In genomic region chr9:128825923-128826702, GRCh38 we compare ENCODE assay signal across 23 cellular contexts. TPM values are rescaled to one million over a fixed set of nuclear protein-coding genes. Genes with fewer than 3 reads are reported as not detected.
DNase-seq lines count a peak whose midpoint lies in the region; ATAC-seq, FAIRE-seq and TF ChIP-seq lines count a peak whose summit lies in the region.
"Had no signal": no experiment of that assay in that cellular context is flagged by ENCODE, and none has a peak within 500 bp of the region (broad histone marks: within the 10 kb centered on the region; RNA-seq: fewer than 3 reads in every experiment).

No MANE protein-coding gene starts in this region.

- H3K9me3 Mint-ChIP-seq in endodermal cell (no peaks in the 10 kb centered on the region), type B pancreatic cell (no peaks in the 10 kb centered on the region)
- H3K9me3 Mint-ChIP-seq: activated naive CD4-positive, alpha-beta T cell treated with anti-CD3 and anti-CD28 coated beads, Interleukin-2, amount 50 U/mL, for 72 hours; CD14-positive monocyte; nephron had no signal

- no peak for ATAC-seq in Right ventricle myocardium inferior
- no peak for ATAC-seq in right cardiac atrium
- no peak for ATAC-seq in HG03460 (IDR thresholded peaks at IDR 0.05; ENCODE audit: unreplicated experiment)
- ATAC-seq in pancreas = no peak
- ATAC-seq: activated naive CD4-positive, alpha-beta T cell treated with anti-CD3 and anti-CD28 coated beads, Interleukin-2, amount 50 U/mL, for 72 hours; left ventricle myocardium superior; psoas muscle had no signal

- H3K4me1 ChIP-seq in right cardiac atrium (ENCODE audit: control insufficient read depth, insufficient read depth, low read length) = no peaks in the 10 kb centered on the region
- peaks cover 3% of the 10 kb centered on the region for H3K4me1 ChIP-seq in endodermal cell (ENCODE audit: control insufficient read depth, insufficient read depth, low read length)
- peaks cover 0 to 10% (median 6%) of the 10 kb centered on the region in 3 donors for H3K4me1 ChIP-seq in pancreas

- H3K27ac ChIP-seq in right cardiac atrium (ENCODE audit: low read length) = no peak overlapping the region
- H3K27ac ChIP-seq in endodermal cell (ENCODE audit: low read depth, low read length) = no peak overlapping the region
- no peak overlapping the region for H3K27ac ChIP-seq in pancreas
- H3K27ac ChIP-seq: ascending aorta, psoas muscle, skin epidermis had no signal

- TF ChIP-seq CTCF in endodermal cell (conservative IDR thresholded peaks at IDR 0.05) = peak; percentile 41
- TF ChIP-seq CTCF in type B pancreatic cell (conservative IDR thresholded peaks at IDR 0.05) = peak; percentile 45
- TF ChIP-seq CTCF in pancreas (IDR thresholded peaks at IDR 0.05) = no peak

- no peak overlapping the region for H3K4me3 Mint-ChIP-seq in endodermal cell
- no peak overlapping the region for H3K4me3 Mint-ChIP-seq in type B pancreatic cell
- H3K4me3 Mint-ChIP-seq: CD14-positive monocyte had no signal

- FAIRE-seq in pancreas (lab: Jason Lieb, UNC) = no peak
- FAIRE-seq: colon had no signal

- peak; percentile 22 for DNase-seq in Right ventricle myocardium inferior (ENCODE audit: missing footprints)
- no peak for DNase-seq in right cardiac atrium
- DNase-seq in HuH-7 (ENCODE audit: low spot score) = peak; percentile 59
- peak; percentile 75 for DNase-seq in endodermal cell
- no peak for DNase-seq in type B pancreatic cell (ENCODE audit: extremely low spot score, unreplicated experiment)
- DNase-seq in NCI-H1048 (lab: John Stamatoyannopoulos, UW) = no peak
- DNase-seq in pancreas = no peak
- DNase-seq: activated CD4-positive, CD25-positive, alpha-beta regulatory T cell treated with anti-CD3 and anti-CD28 coated beads, Interleukin-2, amount 50 U/mL, for 72 hours; DMS153; left ventricle myocardium superior; NCI-H2081; NCI-H524; psoas muscle; stimulated activated CD4-positive, alpha-beta T cell treated with anti-CD3 and anti-CD28 coated beads, Interleukin-2, amount 100 ng/mL, for 24 hours; stimulated activated naive CD4-positive, alpha-beta T cell treated with Interleukin-2 at 50 U/mL for 16 hours; T-helper 9 cell had no signal

- intact Hi-C loops in Right ventricle myocardium inferior (cut with DNase I) (no loop called here), right cardiac atrium (cut with DNase I) (no loop called here), pancreas (cut with DNase I) (no loop called here)

- H3K36me3 ChIP-seq in endodermal cell (ENCODE audit: control insufficient read depth, insufficient read depth, low read length) (peaks cover 49% of the 10 kb centered on the region), pancreas (peaks cover 0 to 12% (median 0%) of the 10 kb centered on the region in 3 donors)

- H3K27me3 ChIP-seq in right cardiac atrium (ENCODE audit: control insufficient read depth, insufficient read depth) (no peaks in the 10 kb centered on the region), endodermal cell (ENCODE audit: control insufficient read depth, insufficient read depth, low read length, poor library complexity, severe bottlenecking) (no peaks in the 10 kb centered on the region), pancreas (no peaks in the 10 kb centered on the region)
- H3K27me3 ChIP-seq: ascending aorta had no signal

- H3K36me3 Mint-ChIP-seq in endodermal cell (ENCODE audit: low read depth) = peaks cover 58% of the 10 kb centered on the region
- H3K36me3 Mint-ChIP-seq in type B pancreatic cell = no peaks in the 10 kb centered on the region

- no peak overlapping the region for H3K9ac ChIP-seq in endodermal cell (ENCODE audit: extremely low read depth, low read length, poor library complexity, severe bottlenecking)

- H3K4me1 Mint-ChIP-seq in endodermal cell = peaks cover 6% of the 10 kb centered on the region
- H3K4me1 Mint-ChIP-seq in type B pancreatic cell (ENCODE audit: unreplicated experiment) = peaks cover 8% of the 10 kb centered on the region

- H3K4me3 ChIP-seq in right cardiac atrium (ENCODE audit: low read length) (no peak overlapping the region), endodermal cell (ENCODE audit: low read length) (no peak overlapping the region), pancreas (no peak overlapping the region)
- H3K4me3 ChIP-seq: ascending aorta, psoas muscle, skin epidermis had no signal

- H3K27me3 Mint-ChIP-seq in endodermal cell (ENCODE audit: insufficient read depth) (no peaks in the 10 kb centered on the region), type B pancreatic cell (no peaks in the 10 kb centered on the region)

- no peaks in the 10 kb centered on the region for H3K9me3 ChIP-seq in right cardiac atrium (ENCODE audit: control insufficient read depth, low read length)
- H3K9me3 ChIP-seq in endodermal cell (ENCODE audit: control insufficient read depth, low read length) = no peaks in the 10 kb centered on the region
- no peaks in the 10 kb centered on the region for H3K9me3 ChIP-seq in pancreas
- H3K9me3 ChIP-seq: ascending aorta, psoas muscle had no signal

- 94% methylated on average over 23 of the region's 23 CpGs for WGBS in right cardiac atrium
- WGBS in endodermal cell (ENCODE audit: insufficient coverage in 1 of 2, insufficient read length in 1 of 2), 2 experiments = 94 to 97% methylated on average over 10 to 23 of the region's 23 CpGs
- WGBS in pancreas, 2 donors = 92 to 96% methylated on average over 22 to 23 of the region's 23 CpGs

- H3K27ac Mint-ChIP-seq in endodermal cell = no peak overlapping the region
- no peak overlapping the region for H3K27ac Mint-ChIP-seq in type B pancreatic cell
- H3K27ac Mint-ChIP-seq: nephron had no signal

RNA-seq across cellular contexts. Expression of gene SPOUT1, which starts 3.5 kb away (rescaled TPM):
- total RNA-seq in Right ventricle myocardium inferior (17.4 TPM), right cardiac atrium (10 to 100 TPM; 13.4 to 22.1 (median 17.2) TPM), endodermal cell (10 to 100 TPM; 66.9 to 86.5 TPM), type B pancreatic cell (ENCODE audit: low replicate concordance) (46.7 and 53.4 TPM in 2 replicates), pancreas (10 to 100 TPM; 14.8 to 28.0 (median 20.6) TPM)
- polyA plus RNA-seq in right cardiac atrium (11.9 TPM), pancreas (10 to 100 TPM; 28.8 to 32.8 TPM)
- polyA plus RNA-seq in endodermal cell (2013, experiment 1 of 2) = 39.4 TPM
- 25.4 TPM for polyA plus RNA-seq in endodermal cell (2013, experiment 2 of 2)

RNA-seq across cellular contexts. Expression of gene ENDOG, which starts 7.8 kb away (rescaled TPM):
- 84.4 TPM for total RNA-seq in Right ventricle myocardium inferior
- total RNA-seq in right cardiac atrium = 10 to 100 TPM; 42.9 to 70.5 (median 56.6) TPM
- polyA plus RNA-seq in right cardiac atrium = 64.5 TPM
- 10 to 100 TPM; 15.5 to 15.7 TPM for total RNA-seq in endodermal cell
- 13.1 TPM for polyA plus RNA-seq in endodermal cell (2013, experiment 1 of 2)
- 11.5 TPM for polyA plus RNA-seq in endodermal cell (2013, experiment 2 of 2)
- total RNA-seq in type B pancreatic cell (ENCODE audit: low replicate concordance) = 24.1 and 30.8 TPM in 2 replicates
- 10 to 100 TPM; 12.2 to 23.0 (median 14.3) TPM for total RNA-seq in pancreas
- polyA plus RNA-seq in pancreas = 10 to 100 TPM; 14.0 to 16.0 TPM

RNA-seq across cellular contexts. Expression of gene TBC1D13, which starts 39.1 kb away (rescaled TPM):
- 16.6 TPM for total RNA-seq in Right ventricle myocardium inferior
- total RNA-seq in right cardiac atrium = 10 to 100 TPM; 15.8 to 20.8 (median 19.3) TPM
- 12.5 TPM for polyA plus RNA-seq in right cardiac atrium
- 10 to 100 TPM; 30.2 to 34.3 TPM for total RNA-seq in endodermal cell
- polyA plus RNA-seq in endodermal cell (2013, experiment 1 of 2) = 30.9 TPM
- polyA plus RNA-seq in endodermal cell (2013, experiment 2 of 2) = 27.1 TPM
- total RNA-seq in type B pancreatic cell (ENCODE audit: low replicate concordance) = 29.0 and 33.5 TPM in 2 replicates
- 10 to 100 TPM; 10.9 to 18.5 (median 12.7) TPM for total RNA-seq in pancreas
- polyA plus RNA-seq in pancreas = 10 to 100 TPM; 15.7 to 17.2 TPM

RNA-seq across cellular contexts. Expression of gene ZER1, which starts 54.4 kb away (rescaled TPM):
- total RNA-seq in Right ventricle myocardium inferior (51.5 TPM), right cardiac atrium (10 to 100 TPM; 40.6 to 56.8 (median 47.2) TPM), endodermal cell (10 to 100 TPM; 33.0 to 33.8 TPM), type B pancreatic cell (ENCODE audit: low replicate concordance) (36.8 and 45.7 TPM in 2 replicates), pancreas (10 to 100 TPM; 15.8 to 23.4 (median 17.9) TPM)
- polyA plus RNA-seq in right cardiac atrium (34.7 TPM), pancreas (10 to 100 TPM; 16.9 to 22.6 TPM)
- polyA plus RNA-seq in endodermal cell (2013, experiment 1 of 2) = 23.8 TPM
- 22.5 TPM for polyA plus RNA-seq in endodermal cell (2013, experiment 2 of 2)

RNA-seq across cellular contexts. Expression of gene KYAT1, which starts 55.6 kb away (rescaled TPM):
- 11.9 TPM for total RNA-seq in Right ventricle myocardium inferior
- 10 to 100 TPM; 10.1 to 18.0 (median 14.0) TPM for total RNA-seq in right cardiac atrium
- 14.7 TPM for polyA plus RNA-seq in right cardiac atrium
- total RNA-seq in endodermal cell = 10 to 100 TPM; 13.6 to 25.3 TPM
- 18.8 TPM for polyA plus RNA-seq in endodermal cell (2013, experiment 1 of 2)
- 16.8 TPM for polyA plus RNA-seq in endodermal cell (2013, experiment 2 of 2)
- 4.0 and 11.5 TPM in 2 replicates for total RNA-seq in type B pancreatic cell (ENCODE audit: low replicate concordance)
- total RNA-seq in pancreas = 1 to 10 TPM; 1.1 to 2.9 (median 1.5) TPM
- polyA plus RNA-seq in pancreas = 1 to 10 TPM; 4.2 to 5.2 TPM

Comparison
In these comparisons a context has a peak if more than half of its experiments do, and no peak if none do; other contexts are left out.
1. DNase-seq: peak in Right ventricle myocardium inferior (single experiment), HuH-7 (single experiment) and endodermal cell (single experiment); none in right cardiac atrium (0 of 3), type B pancreatic cell (single experiment), NCI-H1048 (single experiment) and pancreas (0 of 6).
2. CTCF ChIP-seq: peak in endodermal cell (single experiment) and type B pancreatic cell (single experiment); none in pancreas (0 of 4).